In the genomic region with DNA sequence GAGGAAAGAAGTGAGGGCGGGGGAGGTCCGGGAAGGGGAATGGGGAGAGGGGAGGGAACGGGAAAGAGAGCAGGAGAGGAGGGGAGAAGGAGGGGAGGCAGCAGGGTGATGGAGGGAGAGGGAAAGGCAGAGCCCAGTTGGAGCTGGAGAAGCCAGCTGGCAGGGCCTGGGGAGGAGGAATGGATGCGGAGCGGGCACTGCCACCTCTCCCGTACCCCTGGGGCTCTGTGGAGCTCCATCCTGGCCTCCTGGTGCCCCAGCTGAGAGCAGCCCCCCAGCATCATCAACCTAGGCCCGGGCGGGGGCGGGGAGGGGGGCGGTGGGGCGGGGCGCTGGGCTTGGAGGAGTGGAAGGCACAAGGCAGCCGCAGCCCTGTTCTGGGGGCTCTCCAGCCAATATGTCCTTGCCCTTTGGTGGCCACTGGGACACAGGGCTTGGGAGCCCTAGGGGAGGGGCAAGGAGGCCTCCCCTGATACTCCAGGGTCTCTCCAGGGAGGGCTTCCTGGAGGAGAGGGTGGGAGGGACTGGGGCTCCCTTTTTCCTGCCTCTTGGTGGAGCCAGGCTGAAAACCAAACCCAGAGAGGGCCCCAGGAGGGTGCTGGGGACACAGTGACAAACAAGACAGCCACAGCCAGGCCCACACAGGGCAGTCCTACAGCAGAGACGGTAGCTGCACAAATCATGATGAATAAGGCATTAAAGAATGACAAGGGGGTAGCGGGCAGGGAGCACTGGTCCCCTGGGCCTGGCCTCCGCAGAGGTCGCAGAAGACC, we compare ENCODE assay signal across 8 cellular contexts.
A peak's percentile ranks its signal among the peaks of the same experiment; 100 is the strongest.
DNase-seq lines count a peak whose midpoint lies in the region; ATAC-seq lines count a peak whose summit lies in the region.

No MANE protein-coding gene starts in this region.

- no peaks in the 10 kb centered on the region for H3K9me3 ChIP-seq in esophagus (ENCODE audit: control insufficient read depth in 2 of 2, insufficient read depth in 1 of 2, low read depth in 1 of 2, low read length in 1 of 2)

- peaks cover 6 to 14% of the 10 kb centered on the region in 2 donors for H3K4me1 Mint-ChIP-seq in natural killer cell treated with Interleukin-12 subunit alpha and Interleukin-12 subunit beta and Interleukin-15 and Interleukin-18, amount 100 ng/mL, for 72 hours (ENCODE audit: low read depth in 2 of 2)

- no peak for ATAC-seq in natural killer cell treated with Interleukin-12 subunit alpha and Interleukin-12 subunit beta and Interleukin-15 and Interleukin-18, amount 100 ng/mL, for 72 hours

- WGBS in esophagus, 2 donors: 17 to 23% methylated on average over 16 to 17 of the region's 17 CpGs

- peak; percentile 65 for DNase-seq in NCI-H2196 treated with DMSO at 0.1 percent for 48 hours (lab: John Stamatoyannopoulos, UW; ENCODE audit: unreplicated experiment)
- no peak for DNase-seq in NCI-H2196 (lab: John Stamatoyannopoulos, UW; ENCODE audit: unreplicated experiment)
- DNase-seq in SHP77 treated with DMSO at 0.1 percent for 48 hours (lab: John Stamatoyannopoulos, UW): peak; percentile 69
- DNase-seq in natural killer cell treated with Interleukin-12 subunit alpha and Interleukin-12 subunit beta and Interleukin-15 and Interleukin-18, amount 100 ng/mL, for 72 hours (ENCODE audit: low spot score): no peak
- no peak for DNase-seq in NCI-H2227 (lab: John Stamatoyannopoulos, UW; ENCODE audit: unreplicated experiment)
- DNase-seq in ecto neural progenitor cell (ENCODE audit: low spot score): no peak
- DNase-seq in H4 (ENCODE audit: low spot score): no peak

- H3K27ac Mint-ChIP-seq in natural killer cell treated with Interleukin-12 subunit alpha and Interleukin-12 subunit beta and Interleukin-15 and Interleukin-18, amount 100 ng/mL, for 72 hours: peak overlapping the region; percentile 83 to 90

- H3K4me3 ChIP-seq in esophagus (ENCODE audit: low read depth in 1 of 2, low read length in 2 of 2): peak overlapping the region; percentile 51 to 58

- H3K36me3 Mint-ChIP-seq in natural killer cell treated with Interleukin-12 subunit alpha and Interleukin-12 subunit beta and Interleukin-15 and Interleukin-18, amount 100 ng/mL, for 72 hours: no peaks in the 10 kb centered on the region

- peaks cover 0 to 4% of the 10 kb centered on the region in 2 donors for H3K36me3 ChIP-seq in esophagus (ENCODE audit: control insufficient read depth in 2 of 2, insufficient read depth in 2 of 2, low read length in 1 of 2)

- H3K27ac ChIP-seq in esophagus (ENCODE audit: low read depth in 2 of 2, low read length in 1 of 2): peak overlapping the region; percentile 96

- no peaks in the 10 kb centered on the region for H3K27me3 Mint-ChIP-seq in natural killer cell treated with Interleukin-12 subunit alpha and Interleukin-12 subunit beta and Interleukin-15 and Interleukin-18, amount 100 ng/mL, for 72 hours

- peaks cover 8 to 15% of the 10 kb centered on the region in 2 donors for H3K4me1 ChIP-seq in esophagus (ENCODE audit: control insufficient read depth in 2 of 2, insufficient read depth in 2 of 2, low read length in 1 of 2)

- H3K4me3 Mint-ChIP-seq in natural killer cell treated with Interleukin-12 subunit alpha and Interleukin-12 subunit beta and Interleukin-15 and Interleukin-18, amount 100 ng/mL, for 72 hours: peak overlapping the region; percentile 91

- no peaks in the 10 kb centered on the region for H3K9me3 Mint-ChIP-seq in natural killer cell treated with Interleukin-12 subunit alpha and Interleukin-12 subunit beta and Interleukin-15 and Interleukin-18, amount 100 ng/mL, for 72 hours

- no peaks in the 10 kb centered on the region for H3K27me3 ChIP-seq in esophagus (ENCODE audit: control insufficient read depth in 1 of 2, insufficient read depth in 2 of 2, low read length in 2 of 2)

Comparison
In these comparisons a context has a peak if more than half of its experiments do, and no peak if none do; other contexts are left out.
1. DNase-seq: peak in NCI-H2196 treated with DMSO at 0.1 percent for 48 hours (single experiment) and SHP77 treated with DMSO at 0.1 percent for 48 hours (single experiment); none in NCI-H2196 (single experiment), natural killer cell treated with Interleukin-12 subunit alpha and Interleukin-12 subunit beta and Interleukin-15 and Interleukin-18, amount 100 ng/mL, for 72 hours (single experiment), NCI-H2227 (single experiment), ecto neural progenitor cell (single experiment) and H4 (single experiment).